14 cellular contexts compared by ENCODE assay signal in genomic region chr11:12155696-12156095, GRCh38. TPM values are rescaled to one million over a fixed set of nuclear protein-coding genes. Genes with fewer than 3 reads are reported as not detected.
A peak's percentile ranks its signal among the peaks of the same experiment; 100 is the strongest.
DNase-seq lines count a peak whose midpoint lies in the region; ATAC-seq, FAIRE-seq and TF ChIP-seq lines count a peak whose summit lies in the region.
"Had no signal": no experiment of that assay in that cellular context is flagged by ENCODE, and none has a peak within 500 bp of the region (broad histone marks: within the 10 kb centered on the region; RNA-seq: fewer than 3 reads in every experiment).

No MANE protein-coding gene starts in this region.

- H3K27ac Mint-ChIP-seq in stimulated activated naive CD8-positive, alpha-beta T cell treated with anti-CD3 and anti-CD28 coated beads, Interleukin-15, Interleukin-2, amounts not matched to agents 100 ng/mL and 50 ng/mL, for 24 hours: peak overlapping the region; percentile 92
- H3K27ac Mint-ChIP-seq in astrocyte (ENCODE audit: unreplicated experiment): peak overlapping the region; percentile 63

- DNase-seq in stimulated activated naive CD8-positive, alpha-beta T cell treated with anti-CD3 and anti-CD28 coated beads, Interleukin-15, Interleukin-2, amounts not matched to agents 100 U/mL and 50 U/mL, for 24 hours: no peak
- no peak for DNase-seq in astrocyte (ENCODE audit: low read depth)
- DNase-seq in osteoblast (ENCODE audit: insufficient read length, low spot score, missing footprints): no peak
- no peak for DNase-seq in superior temporal gyrus (ENCODE audit: extremely low spot score)
- no peak for DNase-seq in MG63
- DNase-seq: colonic mucosa, NCI-H748 treated with DMSO at 0.1 percent for 48 hours had no signal

- H3K27ac ChIP-seq in astrocyte (ENCODE audit: low read depth, low read length) (peak overlapping the region; percentile 99), osteoblast (ENCODE audit: low read depth, low read length) (peak overlapping the region; percentile 97)
- H3K27ac ChIP-seq: colonic mucosa had no signal

- peaks cover 88% of the 10 kb centered on the region for H3K4me1 Mint-ChIP-seq in stimulated activated naive CD8-positive, alpha-beta T cell treated with anti-CD3 and anti-CD28 coated beads, Interleukin-15, Interleukin-2, amounts not matched to agents 100 ng/mL and 50 ng/mL, for 24 hours (ENCODE audit: low read depth)
- H3K4me1 Mint-ChIP-seq in astrocyte (ENCODE audit: low read depth, unreplicated experiment): peaks cover 56% of the 10 kb centered on the region

- H3K9ac ChIP-seq in astrocyte (ENCODE audit: low read length): peak overlapping the region; percentile 90

- H3K4me3 ChIP-seq in astrocyte (ENCODE audit: insufficient read depth, low read depth, low read length) (no peak overlapping the region), osteoblast (ENCODE audit: insufficient read depth, low read length) (no peak overlapping the region), MG63 (no peak overlapping the region)
- H3K4me3 ChIP-seq: colonic mucosa, heart left ventricle had no signal

- no peak for FAIRE-seq in astrocyte (lab: Jason Lieb, UNC)
- FAIRE-seq: keratinocyte had no signal

- peaks cover 32% of the 10 kb centered on the region for H3K36me3 Mint-ChIP-seq in stimulated activated naive CD8-positive, alpha-beta T cell treated with anti-CD3 and anti-CD28 coated beads, Interleukin-15, Interleukin-2, amounts not matched to agents 100 ng/mL and 50 ng/mL, for 24 hours (ENCODE audit: low read depth)
- H3K36me3 Mint-ChIP-seq in astrocyte (ENCODE audit: low read depth, unreplicated experiment): peaks cover 33% of the 10 kb centered on the region

- H3K9me3 ChIP-seq in astrocyte (ENCODE audit: insufficient read depth, low read depth, low read length) (no peaks in the 10 kb centered on the region), osteoblast (ENCODE audit: low read depth, low read length) (no peaks in the 10 kb centered on the region), MG63 (no peaks in the 10 kb centered on the region)
- H3K9me3 ChIP-seq: colonic mucosa, heart left ventricle had no signal

- H3K36me3 ChIP-seq in astrocyte (ENCODE audit: insufficient read depth, low read length) (peaks cover 60% of the 10 kb centered on the region), osteoblast (ENCODE audit: insufficient read depth, low read length) (peaks cover 65% of the 10 kb centered on the region), MG63 (peaks cover 27% of the 10 kb centered on the region)

- peaks cover 21% of the 10 kb centered on the region for H4K20me1 ChIP-seq in astrocyte (ENCODE audit: insufficient read depth, low read length)
- no peaks in the 10 kb centered on the region for H4K20me1 ChIP-seq in osteoblast (ENCODE audit: insufficient read depth, low read length)

- H3K27me3 Mint-ChIP-seq in stimulated activated naive CD8-positive, alpha-beta T cell treated with anti-CD3 and anti-CD28 coated beads, Interleukin-15, Interleukin-2, amounts not matched to agents 100 ng/mL and 50 ng/mL, for 24 hours: no peaks in the 10 kb centered on the region
- no peaks in the 10 kb centered on the region for H3K27me3 Mint-ChIP-seq in astrocyte (ENCODE audit: low read depth, unreplicated experiment)

- ATAC-seq in stimulated activated naive CD8-positive, alpha-beta T cell treated with anti-CD3 and anti-CD28 coated beads, Interleukin-15, Interleukin-2, amounts not matched to agents 100 U/mL and 50 U/mL, for 24 hours: no peak
- ATAC-seq in HG02885 (IDR thresholded peaks at IDR 0.05; ENCODE audit: poor library complexity, unreplicated experiment) (no peak), GM21390 (IDR thresholded peaks at IDR 0.05; ENCODE audit: unreplicated experiment) (no peak)
- ATAC-seq: HCT116, heart left ventricle, Panc1 had no signal

- no peak overlapping the region for H3K4me2 ChIP-seq in astrocyte (ENCODE audit: low read length)
- no peak overlapping the region for H3K4me2 ChIP-seq in osteoblast (ENCODE audit: insufficient read depth, low read length)

- H3K4me1 ChIP-seq in astrocyte (ENCODE audit: insufficient read depth, low read length) (peaks cover 55% of the 10 kb centered on the region), osteoblast (ENCODE audit: insufficient read depth, low read length) (peaks cover 58% of the 10 kb centered on the region)

- H3K79me2 ChIP-seq in astrocyte (ENCODE audit: insufficient read depth, low read length) (peaks cover 92% of the 10 kb centered on the region), osteoblast (ENCODE audit: insufficient read depth, low read length) (peaks cover 79% of the 10 kb centered on the region)

- no peaks in the 10 kb centered on the region for H3K9me3 Mint-ChIP-seq in stimulated activated naive CD8-positive, alpha-beta T cell treated with anti-CD3 and anti-CD28 coated beads, Interleukin-15, Interleukin-2, amounts not matched to agents 100 ng/mL and 50 ng/mL, for 24 hours
- no peaks in the 10 kb centered on the region for H3K9me3 Mint-ChIP-seq in astrocyte (ENCODE audit: unreplicated experiment)

- H3K27me3 ChIP-seq in astrocyte (ENCODE audit: insufficient read depth, low read length): no peaks in the 10 kb centered on the region
- no peaks in the 10 kb centered on the region for H3K27me3 ChIP-seq in osteoblast (ENCODE audit: insufficient read depth, low read length)
- no peaks in the 10 kb centered on the region for H3K27me3 ChIP-seq in MG63
- H3K27me3 ChIP-seq: colonic mucosa, heart left ventricle had no signal

- H2AFZ ChIP-seq in astrocyte (ENCODE audit: low read depth, low read length): no peak overlapping the region
- H2AFZ ChIP-seq in osteoblast (ENCODE audit: low read length): no peak overlapping the region

- TF ChIP-seq CTCF in astrocyte (IDR thresholded peaks at IDR 0.05; ENCODE audit: insufficient read depth, low read depth, low read length) (no peak), osteoblast (IDR thresholded peaks at IDR 0.05; ENCODE audit: extremely low read depth, low read depth, low read length) (no peak)

- H3K4me3 Mint-ChIP-seq in stimulated activated naive CD8-positive, alpha-beta T cell treated with anti-CD3 and anti-CD28 coated beads, Interleukin-15, Interleukin-2, amounts not matched to agents 100 ng/mL and 50 ng/mL, for 24 hours: no peak overlapping the region
- H3K4me3 Mint-ChIP-seq in astrocyte (ENCODE audit: unreplicated experiment): no peak overlapping the region

RNA-seq across cellular contexts. Expression of gene MICAL2, which starts 45.3 kb away (rescaled TPM):
- total RNA-seq in astrocyte: 357 and 471 TPM in 2 replicates
- total RNA-seq in osteoblast: 109 and 156 TPM in 2 replicates
- 37.9 and 42.4 TPM in 2 replicates for total RNA-seq in MG63 (2014; rRNA removed; shearing (Covaris generic); ENCODE audit: low replicate concordance)
